In genomic region chr21:44950351-44950750, GRCh38 we compare ENCODE assay signal across 14 cellular contexts. TPM values are rescaled to one million over a fixed set of nuclear protein-coding genes. Genes with fewer than 3 reads are reported as not detected.
DNase-seq lines count a peak whose midpoint lies in the region; ATAC-seq and TF ChIP-seq lines count a peak whose summit lies in the region.
"Had no signal": no experiment of that assay in that cellular context is flagged by ENCODE, and none has a peak within 500 bp of the region (broad histone marks: within the 10 kb centered on the region; RNA-seq: fewer than 3 reads in every experiment).

No MANE protein-coding gene starts in this region.

- TF ChIP-seq EP300 in esophagus muscularis mucosa (IDR thresholded peaks at IDR 0.05), result no peak

- POLR2A ChIA-PET in RWPE1 (lab: Yijun Ruan, JAX; ENCODE audit: low non-redundant PET), result interaction anchor here (1.1 kb wide), 1 partner anchor 11 kb away, joined by 4 read pairs; the partner anchor contains the start of gene SLX9

- intact Hi-C loops in esophagus muscularis mucosa (cut with DNase I), result loop anchor here (2.0 kb wide), 1 partner anchor 188 kb away; no protein-coding TSS in a partner anchor
- intact Hi-C loops in right lobe of liver (cut with DNase I), result loop anchor here (5.0 kb wide), 1 partner anchor 177 kb away; no protein-coding TSS in a partner anchor

- TF ChIP-seq CTCF in RWPE1 (conservative IDR thresholded peaks at IDR 0.05; ENCODE audit: low read depth) (no peak), esophagus muscularis mucosa (IDR thresholded peaks at IDR 0.05) (no peak), right lobe of liver (IDR thresholded peaks at IDR 0.05) (no peak), thoracic aorta (IDR thresholded peaks at IDR 0.05) (no peak)

- H3K27ac ChIP-seq in RWPE1 (peak overlapping the region; percentile 52), esophagus muscularis mucosa (replicated peaks in 1 of 4) (peak overlapping the region; percentile 49 to 72 (median 58)), right lobe of liver (no peak overlapping the region), thoracic aorta (peak overlapping the region; percentile 80 to 88)
- H3K27ac ChIP-seq: SK-N-MC, tibial nerve had no signal

- ATAC-seq in right lobe of liver (no peak), thoracic aorta (ENCODE audit: insufficient number of reproducible peaks, low FRiP score, low read depth) (no peak)

- DNase-seq in RWPE1 (ENCODE audit: low spot score), result no peak
- no peak for DNase-seq in esophagus muscularis mucosa (ENCODE audit: extremely low spot score)
- peak in 2 of 3 donors; percentile 21 to 54 for DNase-seq in right lobe of liver
- no peak for DNase-seq in thoracic aorta (ENCODE audit: low spot score)
- DNase-seq in NCI-H146 (lab: John Stamatoyannopoulos, UW), result no peak
- DNase-seq in activated T-cell treated with anti-CD3 and anti-CD28 coated beads, Interleukin-2, amount 50 U/mL, for 48 hours, result no peak
- no peak for DNase-seq in HuH-7.5 (ENCODE audit: low spot score)
- DNase-seq: COR-L47, NCI-H2081, NCI-H748 treated with DMSO at 0.1 percent for 48 hours had no signal

- WGBS in esophagus muscularis mucosa, result 81% methylated on average over 18 of the region's 18 CpGs
- WGBS in right lobe of liver (ENCODE audit: insufficient coverage, low coverage, low lambda C conversion rate, missing lambda C conversion rate), result 77% methylated on average over 7 of the region's 18 CpGs

- H3K4me3 ChIP-seq in esophagus muscularis mucosa, result no peak overlapping the region
- H3K4me3 ChIP-seq in right lobe of liver, result no peak overlapping the region
- peak overlapping the region; percentile 19 for H3K4me3 ChIP-seq in thoracic aorta
- H3K4me3 ChIP-seq: SK-N-MC, skin epidermis, tibial nerve had no signal

- H3K9me3 ChIP-seq in esophagus muscularis mucosa (no peaks in the 10 kb centered on the region), right lobe of liver (no peaks in the 10 kb centered on the region), thoracic aorta (no peaks in the 10 kb centered on the region)
- H3K9me3 ChIP-seq: neutrophil, tibial nerve had no signal

- CTCF ChIA-PET in RWPE1 (lab: Yijun Ruan, JAX), result interaction anchor here (0.6 to 5.4 kb wide), 22 partner anchors 8 to 1525 kb away, joined by 3 to 57 read pairs (median 3); partner anchors contain the start of gene SLX9

- no peaks in the 10 kb centered on the region for H3K27me3 ChIP-seq in esophagus muscularis mucosa
- no peaks in the 10 kb centered on the region for H3K27me3 ChIP-seq in right lobe of liver
- H3K27me3 ChIP-seq in thoracic aorta (replicated peaks; ENCODE audit: insufficient read depth), result no peaks in the 10 kb centered on the region
- H3K27me3 ChIP-seq: neutrophil, tibial nerve had no signal

- H3K36me3 ChIP-seq in esophagus muscularis mucosa (peaks cover 1 to 47% (median 18%) of the 10 kb centered on the region in 4 donors), right lobe of liver (no peaks in the 10 kb centered on the region), thoracic aorta (no peaks in the 10 kb centered on the region)

- H3K4me1 ChIP-seq in esophagus muscularis mucosa, result peaks cover 49 to 69% (median 53%) of the 10 kb centered on the region in 4 donors
- peaks cover 0 to 18% (median 5%) of the 10 kb centered on the region in 4 donors for H3K4me1 ChIP-seq in right lobe of liver
- H3K4me1 ChIP-seq in thoracic aorta (ENCODE audit: control insufficient read depth in 1 of 2, low read depth in 2 of 2), result peaks cover 27 to 65% of the 10 kb centered on the region in 2 donors

- TF ChIP-seq POLR2A in esophagus muscularis mucosa (IDR thresholded peaks at IDR 0.05; ENCODE audit: low read depth), result no peak
- no peak for TF ChIP-seq POLR2A in right lobe of liver (IDR thresholded peaks at IDR 0.05)

RNA-seq across cellular contexts. Expression of gene SLX9, which starts 10.5 kb away (rescaled TPM):
- total RNA-seq in esophagus muscularis mucosa (10 to 100 TPM; 20.8 to 59.3 (median 27.6) TPM), right lobe of liver (10 to 100 TPM; 15.0 to 27.9 (median 17.1) TPM), thoracic aorta (10 to 100 TPM in 1 of 2 donors, 1 to 10 TPM in 1; 5.9 to 10.6 TPM)

RNA-seq across cellular contexts. Expression of gene ITGB2, which starts 29.7 kb away (rescaled TPM):
- total RNA-seq in esophagus muscularis mucosa (100 to 1,000 TPM in 1 of 4 donors, 10 to 100 TPM in 3; 33.2 to 110 (median 44.0) TPM), right lobe of liver (10 to 100 TPM; 12.9 to 61.8 (median 36.6) TPM), thoracic aorta (100 to 1,000 TPM; 161 to 166 TPM)

Comparison
In these comparisons a context has a peak if more than half of its experiments do, and no peak if none do; other contexts are left out.
1. DNase-seq: peak in right lobe of liver (2 of 3); none in RWPE1 (single experiment), esophagus muscularis mucosa (single experiment), thoracic aorta (single experiment), NCI-H146 (single experiment), activated T-cell treated with anti-CD3 and anti-CD28 coated beads, Interleukin-2, amount 50 U/mL, for 48 hours (0 of 2) and HuH-7.5 (single experiment).
2. H3K27ac ChIP-seq: peak in RWPE1 (single experiment), esophagus muscularis mucosa (4 of 4) and thoracic aorta (2 of 2); none in right lobe of liver (0 of 3).